In genomic region chr6:106490453-106490852, GRCh38 we compare ENCODE assay signal across 24 cellular contexts.
DNase-seq lines count a peak whose midpoint lies in the region; ATAC-seq and TF ChIP-seq lines count a peak whose summit lies in the region.
"Had no signal": no experiment of that assay in that cellular context is flagged by ENCODE, and none has a peak within 500 bp of the region (broad histone marks: within the 10 kb centered on the region; RNA-seq: fewer than 3 reads in every experiment).

No MANE protein-coding gene starts in this region.

- POLR2A ChIA-PET in CD8-positive, alpha-beta T cell (lab: Charles Lee): interaction anchor here (0.7 kb wide), 1 partner anchor 12 kb away, joined by 4 read pairs; no protein-coding TSS in a partner anchor

- no peak overlapping the region for H3K4me3 Mint-ChIP-seq in CD8-positive, alpha-beta T cell
- H3K4me3 Mint-ChIP-seq: CD4-positive, alpha-beta memory T cell had no signal

- DNase-seq in HL-60 (ENCODE audit: low read depth in 1 of 2, low spot score in 1 of 2): no peak
- no peak for DNase-seq in RWPE2 (ENCODE audit: low spot score)
- no peak for DNase-seq in epithelial cell of prostate (ENCODE audit: low read depth, low spot score)
- no peak for DNase-seq in SIG-M5 (lab: John Stamatoyannopoulos, UW)
- no peak for DNase-seq in ovary
- no peak for DNase-seq in dorsolateral prefrontal cortex
- DNase-seq in CD8-positive, alpha-beta T cell: no peak
- DNase-seq: C1 segment of cervical spinal cord; Caco-2; CD4-positive, alpha-beta memory T cell; GDM1; IMR-90; KG1; NCI-H1048; NCI-H1417 treated with DMSO at 0.1 percent for 48 hours; NCI-H1694 treated with DMSO at 0.1 percent for 48 hours; NCI-H2081; NCI-H2227 treated with DMSO at 0.1 percent for 48 hours; NCI-H510A; NCI-H69; OCI-M1; Right ventricle myocardium superior; T-helper 1 cell had no signal

- H3K4me1 ChIP-seq in RWPE2 (ENCODE audit: insufficient read depth, poor library complexity, severe bottlenecking) (peaks cover 31% of the 10 kb centered on the region), ovary (ENCODE audit: insufficient read depth) (no peaks in the 10 kb centered on the region)
- no peaks in the 10 kb centered on the region for H3K4me1 ChIP-seq in CD8-positive, alpha-beta T cell (ENCODE audit: insufficient read depth, low read length)
- H3K4me1 ChIP-seq: Caco-2 had no signal

- no peaks in the 10 kb centered on the region for H3K9me3 Mint-ChIP-seq in CD8-positive, alpha-beta T cell
- H3K9me3 Mint-ChIP-seq: CD4-positive, alpha-beta memory T cell had no signal

- no peak overlapping the region for H3K27ac Mint-ChIP-seq in CD8-positive, alpha-beta T cell
- H3K27ac Mint-ChIP-seq: CD4-positive, alpha-beta memory T cell had no signal

- intact Hi-C loops in ovary (cut with DNase I): no loop called here
- intact Hi-C loops in dorsolateral prefrontal cortex (cut with DNase I): no loop called here
- intact Hi-C loops in CD8-positive, alpha-beta T cell (cut with DNase I, micrococcal nuclease): no loop called here

- no peak for TF ChIP-seq EP300 in ovary (IDR thresholded peaks at IDR 0.05)

- H3K4me3 ChIP-seq in HL-60 (replicated peaks; ENCODE audit: insufficient read depth, low read length) (no peak overlapping the region), RWPE2 (ENCODE audit: severe bottlenecking) (no peak overlapping the region), ovary (no peak overlapping the region), dorsolateral prefrontal cortex (no peak overlapping the region)
- no peak overlapping the region for H3K4me3 ChIP-seq in CD8-positive, alpha-beta T cell (ENCODE audit: low read depth, low read length)
- H3K4me3 ChIP-seq: GM12878 had no signal

- H3K9me3 ChIP-seq in RWPE2 (ENCODE audit: severe bottlenecking) (no peaks in the 10 kb centered on the region), ovary (no peaks in the 10 kb centered on the region)
- H3K9me3 ChIP-seq in CD8-positive, alpha-beta T cell (ENCODE audit: low read length): no peaks in the 10 kb centered on the region
- H3K9me3 ChIP-seq: Caco-2 had no signal

- H3K36me3 Mint-ChIP-seq in CD8-positive, alpha-beta T cell: no peaks in the 10 kb centered on the region
- H3K36me3 Mint-ChIP-seq: CD4-positive, alpha-beta memory T cell had no signal

- CTCF ChIA-PET in CD8-positive, alpha-beta T cell (lab: Charles Lee): no interaction called here

- no peaks in the 10 kb centered on the region for H3K4me1 Mint-ChIP-seq in CD8-positive, alpha-beta T cell (ENCODE audit: low read depth)

- 47 to 80% (median 50%) methylated on average over 1 of the region's 1 CpG for WGBS in ovary, 3 donors

- H3K27me3 Mint-ChIP-seq in CD8-positive, alpha-beta T cell (ENCODE audit: low read depth): no peaks in the 10 kb centered on the region

- H3K27me3 ChIP-seq in HL-60 (ENCODE audit: insufficient read depth, poor library complexity, severe bottlenecking) (no peaks in the 10 kb centered on the region), RWPE2 (ENCODE audit: insufficient read depth, poor library complexity, severe bottlenecking) (no peaks in the 10 kb centered on the region), ovary (no peaks in the 10 kb centered on the region), dorsolateral prefrontal cortex (peaks cover 0 to 25% (median 0%) of the 10 kb centered on the region in 45 donors)
- H3K27me3 ChIP-seq in CD8-positive, alpha-beta T cell (ENCODE audit: insufficient read depth, low read length): no peaks in the 10 kb centered on the region

- TF ChIP-seq CTCF in HL-60 (IDR thresholded peaks at IDR 0.05; ENCODE audit: insufficient read depth, low read length): no peak
- TF ChIP-seq CTCF in RWPE2 (IDR thresholded peaks at IDR 0.05; ENCODE audit: poor library complexity, severe bottlenecking): no peak
- no peak for TF ChIP-seq CTCF in ovary (IDR thresholded peaks at IDR 0.05)
- no peak for TF ChIP-seq CTCF in dorsolateral prefrontal cortex (IDR thresholded peaks at IDR 0.05 in 54 of 56, conservative IDR thresholded peaks at IDR 0.05 in 2 of 56; ENCODE audit: low read depth in 1 of 56, partially characterized antibody in 56 of 56)
- no peak for TF ChIP-seq CTCF in CD8-positive, alpha-beta T cell (IDR thresholded peaks at IDR 0.05)

- no peak for TF ChIP-seq POLR2A in ovary (IDR thresholded peaks at IDR 0.05)

- H3K36me3 ChIP-seq in RWPE2 (ENCODE audit: low read depth) (no peaks in the 10 kb centered on the region), ovary (no peaks in the 10 kb centered on the region)
- no peaks in the 10 kb centered on the region for H3K36me3 ChIP-seq in CD8-positive, alpha-beta T cell (ENCODE audit: insufficient read depth, low read length)

- ATAC-seq in RWPE2 (ENCODE audit: low read depth): peak; percentile 87
- no peak for ATAC-seq in CD8-positive, alpha-beta T cell
- ATAC-seq: GM12878 had no signal

- 0 out of 2 replicates have a peak overlapping the region, but pooled peaks have one; percentile 13 for H3K27ac ChIP-seq in HL-60 (replicated peaks)
- H3K27ac ChIP-seq in RWPE2 (ENCODE audit: poor library complexity, severe bottlenecking): peak overlapping the region; percentile 60
- peak overlapping the region; percentile 70 for H3K27ac ChIP-seq in epithelial cell of prostate
- no peak overlapping the region for H3K27ac ChIP-seq in ovary
- no peak overlapping the region for H3K27ac ChIP-seq in dorsolateral prefrontal cortex
- no peak overlapping the region for H3K27ac ChIP-seq in CD8-positive, alpha-beta T cell (ENCODE audit: low read depth, low read length)

Comparison
In these comparisons a context has a peak if more than half of its experiments do, and no peak if none do; other contexts are left out.
1. H3K27ac ChIP-seq: peak in HL-60 (single experiment), RWPE2 (single experiment) and epithelial cell of prostate (single experiment); none in ovary (0 of 2), dorsolateral prefrontal cortex (0 of 59) and CD8-positive, alpha-beta T cell (single experiment).